1 cellular context compared by ENCODE assay signal in the genomic region with DNA sequence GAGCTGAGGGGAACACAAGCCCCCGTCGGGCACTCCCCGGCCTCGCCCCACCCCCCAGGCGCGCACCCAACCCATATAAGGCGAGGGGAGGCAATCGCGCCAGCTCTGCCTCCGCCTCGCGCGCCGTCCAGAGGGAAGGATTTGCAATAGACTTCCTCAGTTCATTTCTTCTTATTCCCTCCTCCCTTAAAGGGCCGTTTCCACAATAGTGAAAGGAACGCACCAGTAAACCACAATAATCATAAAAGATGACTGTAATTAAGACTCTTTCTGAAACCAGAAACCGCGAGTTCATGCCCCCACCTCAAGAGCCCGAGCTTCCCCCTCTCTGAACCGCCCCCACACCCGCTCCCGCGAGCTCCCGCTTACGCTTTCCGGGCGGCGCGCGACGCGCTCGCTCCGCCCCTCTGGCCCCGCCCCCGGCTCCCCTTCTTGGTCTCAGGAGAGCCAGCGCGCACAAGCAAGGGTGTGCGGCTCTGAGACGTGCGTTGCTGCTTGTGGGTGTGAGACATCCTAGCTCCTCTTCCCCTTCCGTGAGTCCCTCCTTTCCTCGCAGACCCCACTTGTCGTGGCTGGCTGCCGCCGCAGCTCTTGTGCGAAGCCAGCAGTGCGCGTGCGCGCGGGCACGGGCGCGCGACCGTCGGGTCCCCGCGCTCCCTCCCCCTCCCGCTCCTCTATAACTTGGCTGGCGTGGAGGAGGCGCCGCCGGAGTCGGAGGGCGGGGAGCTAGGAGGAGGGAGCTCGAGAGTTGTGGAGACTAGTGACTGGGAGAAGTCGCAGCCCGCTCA.
TF ChIP-seq lines count a peak whose summit lies in the region.

A gene with protein sequence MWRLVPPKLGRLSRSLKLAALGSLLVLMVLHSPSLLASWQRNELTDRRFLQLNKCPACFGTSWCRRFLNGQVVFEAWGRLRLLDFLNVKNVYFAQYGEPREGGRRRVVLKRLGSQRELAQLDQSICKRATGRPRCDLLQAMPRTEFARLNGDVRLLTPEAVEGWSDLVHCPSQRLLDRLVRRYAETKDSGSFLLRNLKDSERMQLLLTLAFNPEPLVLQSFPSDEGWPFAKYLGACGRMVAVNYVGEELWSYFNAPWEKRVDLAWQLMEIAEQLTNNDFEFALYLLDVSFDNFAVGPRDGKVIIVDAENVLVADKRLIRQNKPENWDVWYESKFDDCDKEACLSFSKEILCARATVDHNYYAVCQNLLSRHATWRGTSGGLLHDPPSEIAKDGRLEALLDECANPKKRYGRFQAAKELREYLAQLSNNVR (plus strand): TSS at position 457 of the 788 bp plus-strand sequence. CDS start 510 bp downstream, outside the sequence.

TF ChIP-seq in K562, 482 proteins besides CTCF, POLR2A, EP300 and RAD21 (continued from another document):
- TF ChIP-seq, protein P1, sequence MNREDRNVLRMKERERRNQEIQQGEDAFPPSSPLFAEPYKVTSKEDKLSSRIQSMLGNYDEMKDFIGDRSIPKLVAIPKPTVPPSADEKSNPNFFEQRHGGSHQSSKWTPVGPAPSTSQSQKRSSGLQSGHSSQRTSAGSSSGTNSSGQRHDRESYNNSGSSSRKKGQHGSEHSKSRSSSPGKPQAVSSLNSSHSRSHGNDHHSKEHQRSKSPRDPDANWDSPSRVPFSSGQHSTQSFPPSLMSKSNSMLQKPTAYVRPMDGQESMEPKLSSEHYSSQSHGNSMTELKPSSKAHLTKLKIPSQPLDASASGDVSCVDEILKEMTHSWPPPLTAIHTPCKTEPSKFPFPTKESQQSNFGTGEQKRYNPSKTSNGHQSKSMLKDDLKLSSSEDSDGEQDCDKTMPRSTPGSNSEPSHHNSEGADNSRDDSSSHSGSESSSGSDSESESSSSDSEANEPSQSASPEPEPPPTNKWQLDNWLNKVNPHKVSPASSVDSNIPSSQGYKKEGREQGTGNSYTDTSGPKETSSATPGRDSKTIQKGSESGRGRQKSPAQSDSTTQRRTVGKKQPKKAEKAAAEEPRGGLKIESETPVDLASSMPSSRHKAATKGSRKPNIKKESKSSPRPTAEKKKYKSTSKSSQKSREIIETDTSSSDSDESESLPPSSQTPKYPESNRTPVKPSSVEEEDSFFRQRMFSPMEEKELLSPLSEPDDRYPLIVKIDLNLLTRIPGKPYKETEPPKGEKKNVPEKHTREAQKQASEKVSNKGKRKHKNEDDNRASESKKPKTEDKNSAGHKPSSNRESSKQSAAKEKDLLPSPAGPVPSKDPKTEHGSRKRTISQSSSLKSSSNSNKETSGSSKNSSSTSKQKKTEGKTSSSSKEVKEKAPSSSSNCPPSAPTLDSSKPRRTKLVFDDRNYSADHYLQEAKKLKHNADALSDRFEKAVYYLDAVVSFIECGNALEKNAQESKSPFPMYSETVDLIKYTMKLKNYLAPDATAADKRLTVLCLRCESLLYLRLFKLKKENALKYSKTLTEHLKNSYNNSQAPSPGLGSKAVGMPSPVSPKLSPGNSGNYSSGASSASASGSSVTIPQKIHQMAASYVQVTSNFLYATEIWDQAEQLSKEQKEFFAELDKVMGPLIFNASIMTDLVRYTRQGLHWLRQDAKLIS (CRISPR knock-in tag; IDR thresholded peaks at IDR 0.05): 0 out of 2 replicates have a peak, but pooled peaks have one; percentile 6
- TF ChIP-seq PHF21A (IDR thresholded peaks at IDR 0.05; ENCODE audit: borderline replicate concordance, low read depth): peak; percentile 25; the same call in 1 of the 2 replicates
- no peak for TF ChIP-seq MEF2D (tag; conservative IDR thresholded peaks at IDR 0.05; ENCODE audit: low read depth)
- no peak for TF ChIP-seq LARP7 (IDR thresholded peaks at IDR 0.05)
- TF ChIP-seq HNRNPUL1 (IDR thresholded peaks at IDR 0.05; ENCODE audit: low read length): no peak
- TF ChIP-seq HNRNPK (IDR thresholded peaks at IDR 0.05; ENCODE audit: low read depth, low read length, poor library complexity, severe bottlenecking): no peak
- peak; percentile 97 to 98 for TF ChIP-seq NRF1 (conservative IDR thresholded peaks at IDR 0.05 in 1 of 2, IDR thresholded peaks at IDR 0.05 in 1 of 2)
- TF ChIP-seq SETDB1 (IDR thresholded peaks at IDR 0.05; ENCODE audit: low read length): no peak
- no peak for TF ChIP-seq ILK (tag; IDR thresholded peaks at IDR 0.05; ENCODE audit: borderline replicate concordance, low read depth)
- TF ChIP-seq ZNF347 (CRISPR knock-in tag; IDR thresholded peaks at IDR 0.05; ENCODE audit: low read depth): no peak
- TF ChIP-seq PHB2 (IDR thresholded peaks at IDR 0.05; ENCODE audit: low read depth): no peak
- TF ChIP-seq SMAD3 (CRISPR knock-in tag; conservative IDR thresholded peaks at IDR 0.05): 0 out of 2 replicates have a peak, but pooled peaks have one; percentile 37
- TF ChIP-seq TAF15 (IDR thresholded peaks at IDR 0.05; ENCODE audit: low read depth, low read length): no peak
- TF ChIP-seq FOSL1 (tag; conservative IDR thresholded peaks at IDR 0.05): no peak
- TF ChIP-seq SAFB2 (IDR thresholded peaks at IDR 0.05; ENCODE audit: borderline replicate concordance, low read depth, low read length, severe bottlenecking): no peak
- TF ChIP-seq LEF1 (IDR thresholded peaks at IDR 0.05): no peak
- TF ChIP-seq IFI16 (CRISPR knock-in tag; IDR thresholded peaks at IDR 0.05): no peak
- TF ChIP-seq, protein P2, sequence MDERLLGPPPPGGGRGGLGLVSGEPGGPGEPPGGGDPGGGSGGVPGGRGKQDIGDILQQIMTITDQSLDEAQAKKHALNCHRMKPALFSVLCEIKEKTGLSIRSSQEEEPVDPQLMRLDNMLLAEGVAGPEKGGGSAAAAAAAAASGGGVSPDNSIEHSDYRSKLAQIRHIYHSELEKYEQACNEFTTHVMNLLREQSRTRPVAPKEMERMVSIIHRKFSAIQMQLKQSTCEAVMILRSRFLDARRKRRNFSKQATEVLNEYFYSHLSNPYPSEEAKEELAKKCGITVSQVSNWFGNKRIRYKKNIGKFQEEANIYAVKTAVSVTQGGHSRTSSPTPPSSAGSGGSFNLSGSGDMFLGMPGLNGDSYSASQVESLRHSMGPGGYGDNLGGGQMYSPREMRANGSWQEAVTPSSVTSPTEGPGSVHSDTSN (CRISPR knock-in tag; IDR thresholded peaks at IDR 0.05; ENCODE audit: low read depth): no peak
- TF ChIP-seq, protein P2 (tag; conservative IDR thresholded peaks at IDR 0.05; ENCODE audit: low read depth): no peak
- 0 out of 2 replicates have a peak, but pooled peaks have one; percentile 17 for TF ChIP-seq HDAC2 (IDR thresholded peaks at IDR 0.05)
- no peak for TF ChIP-seq NFE2 (IDR thresholded peaks at IDR 0.05; ENCODE audit: low read depth)
- no peak for TF ChIP-seq BRCA1 (IDR thresholded peaks at IDR 0.05)
- TF ChIP-seq BRCA1 (CRISPR knock-in tag; IDR thresholded peaks at IDR 0.05): no peak
- no peak for TF ChIP-seq STAG1 (CRISPR knock-in tag; IDR thresholded peaks at IDR 0.05; ENCODE audit: borderline replicate concordance)
- TF ChIP-seq, protein P3, sequence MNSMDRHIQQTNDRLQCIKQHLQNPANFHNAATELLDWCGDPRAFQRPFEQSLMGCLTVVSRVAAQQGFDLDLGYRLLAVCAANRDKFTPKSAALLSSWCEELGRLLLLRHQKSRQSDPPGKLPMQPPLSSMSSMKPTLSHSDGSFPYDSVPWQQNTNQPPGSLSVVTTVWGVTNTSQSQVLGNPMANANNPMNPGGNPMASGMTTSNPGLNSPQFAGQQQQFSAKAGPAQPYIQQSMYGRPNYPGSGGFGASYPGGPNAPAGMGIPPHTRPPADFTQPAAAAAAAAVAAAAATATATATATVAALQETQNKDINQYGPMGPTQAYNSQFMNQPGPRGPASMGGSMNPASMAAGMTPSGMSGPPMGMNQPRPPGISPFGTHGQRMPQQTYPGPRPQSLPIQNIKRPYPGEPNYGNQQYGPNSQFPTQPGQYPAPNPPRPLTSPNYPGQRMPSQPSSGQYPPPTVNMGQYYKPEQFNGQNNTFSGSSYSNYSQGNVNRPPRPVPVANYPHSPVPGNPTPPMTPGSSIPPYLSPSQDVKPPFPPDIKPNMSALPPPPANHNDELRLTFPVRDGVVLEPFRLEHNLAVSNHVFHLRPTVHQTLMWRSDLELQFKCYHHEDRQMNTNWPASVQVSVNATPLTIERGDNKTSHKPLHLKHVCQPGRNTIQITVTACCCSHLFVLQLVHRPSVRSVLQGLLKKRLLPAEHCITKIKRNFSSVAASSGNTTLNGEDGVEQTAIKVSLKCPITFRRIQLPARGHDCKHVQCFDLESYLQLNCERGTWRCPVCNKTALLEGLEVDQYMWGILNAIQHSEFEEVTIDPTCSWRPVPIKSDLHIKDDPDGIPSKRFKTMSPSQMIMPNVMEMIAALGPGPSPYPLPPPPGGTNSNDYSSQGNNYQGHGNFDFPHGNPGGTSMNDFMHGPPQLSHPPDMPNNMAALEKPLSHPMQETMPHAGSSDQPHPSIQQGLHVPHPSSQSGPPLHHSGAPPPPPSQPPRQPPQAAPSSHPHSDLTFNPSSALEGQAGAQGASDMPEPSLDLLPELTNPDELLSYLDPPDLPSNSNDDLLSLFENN (IDR thresholded peaks at IDR 0.05; ENCODE audit: low read depth in 2 of 2, low read length in 2 of 2): no peak
- TF ChIP-seq ZFX (CRISPR knock-in tag; IDR thresholded peaks at IDR 0.05): no peak
- TF ChIP-seq CCNT2 (IDR thresholded peaks at IDR 0.05; ENCODE audit: borderline replicate concordance, extremely low read depth, insufficient read length, low read depth, low read length): peak; percentile 92
- no peak for TF ChIP-seq TSC22D4 (tag; IDR thresholded peaks at IDR 0.05)
- no peak for TF ChIP-seq SMARCA5 (IDR thresholded peaks at IDR 0.05)
- TF ChIP-seq, protein P4, sequence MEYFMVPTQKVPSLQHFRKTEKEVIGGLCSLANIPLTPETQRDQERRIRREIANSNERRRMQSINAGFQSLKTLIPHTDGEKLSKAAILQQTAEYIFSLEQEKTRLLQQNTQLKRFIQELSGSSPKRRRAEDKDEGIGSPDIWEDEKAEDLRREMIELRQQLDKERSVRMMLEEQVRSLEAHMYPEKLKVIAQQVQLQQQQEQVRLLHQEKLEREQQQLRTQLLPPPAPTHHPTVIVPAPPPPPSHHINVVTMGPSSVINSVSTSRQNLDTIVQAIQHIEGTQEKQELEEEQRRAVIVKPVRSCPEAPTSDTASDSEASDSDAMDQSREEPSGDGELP (CRISPR knock-in tag; IDR thresholded peaks at IDR 0.05; ENCODE audit: borderline replicate concordance): peak; percentile 55
- TF ChIP-seq EGR1 (conservative IDR thresholded peaks at IDR 0.05): peak; percentile 97
- no peak for TF ChIP-seq MTA2 (IDR thresholded peaks at IDR 0.05; ENCODE audit: low read depth)
- TF ChIP-seq SAFB (IDR thresholded peaks at IDR 0.05; ENCODE audit: borderline replicate concordance, low read depth, low read length): no peak
- TF ChIP-seq, protein P5, sequence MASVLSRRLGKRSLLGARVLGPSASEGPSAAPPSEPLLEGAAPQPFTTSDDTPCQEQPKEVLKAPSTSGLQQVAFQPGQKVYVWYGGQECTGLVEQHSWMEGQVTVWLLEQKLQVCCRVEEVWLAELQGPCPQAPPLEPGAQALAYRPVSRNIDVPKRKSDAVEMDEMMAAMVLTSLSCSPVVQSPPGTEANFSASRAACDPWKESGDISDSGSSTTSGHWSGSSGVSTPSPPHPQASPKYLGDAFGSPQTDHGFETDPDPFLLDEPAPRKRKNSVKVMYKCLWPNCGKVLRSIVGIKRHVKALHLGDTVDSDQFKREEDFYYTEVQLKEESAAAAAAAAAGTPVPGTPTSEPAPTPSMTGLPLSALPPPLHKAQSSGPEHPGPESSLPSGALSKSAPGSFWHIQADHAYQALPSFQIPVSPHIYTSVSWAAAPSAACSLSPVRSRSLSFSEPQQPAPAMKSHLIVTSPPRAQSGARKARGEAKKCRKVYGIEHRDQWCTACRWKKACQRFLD (CRISPR knock-in tag; IDR thresholded peaks at IDR 0.05): peak; percentile 76; the same call in 1 of the 2 replicates
- no peak for TF ChIP-seq SLC30A9 (CRISPR knock-in tag; IDR thresholded peaks at IDR 0.05)
- 0 out of 2 replicates have a peak, but pooled peaks have one; percentile 37 for TF ChIP-seq NR4A1 (CRISPR knock-in tag; IDR thresholded peaks at IDR 0.05)
- no peak for TF ChIP-seq NR4A1 (tag; IDR thresholded peaks at IDR 0.05)
- TF ChIP-seq KDM1A (IDR thresholded peaks at IDR 0.05): no peak
